8 cellular contexts compared by ENCODE assay signal in genomic region chr2:26772064-26773001, GRCh38. TPM values are rescaled to one million over a fixed set of nuclear protein-coding genes. Genes with fewer than 3 reads are reported as not detected.
A peak's percentile ranks its signal among the peaks of the same experiment; 100 is the strongest.
DNase-seq lines count a peak whose midpoint lies in the region; ATAC-seq, FAIRE-seq and TF ChIP-seq lines count a peak whose summit lies in the region.

No MANE protein-coding gene starts in this region.

- peak overlapping the region; percentile 97 for H3K27ac Mint-ChIP-seq in CD8-positive, alpha-beta T cell
- H3K27ac Mint-ChIP-seq in stimulated activated naive CD8-positive, alpha-beta T cell treated with anti-CD3 and anti-CD28 coated beads, Interleukin-15, amount 100 ng/mL, for 72 hours: peak overlapping the region in 1 of 2 donors; percentile 44

- peak; percentile 86 for ATAC-seq in CD8-positive, alpha-beta T cell
- ATAC-seq in stimulated activated naive CD8-positive, alpha-beta T cell treated with anti-CD3 and anti-CD28 coated beads, Interleukin-15, amount 100 ng/mL, for 72 hours: peak; percentile 78
- ATAC-seq in GM19463 (IDR thresholded peaks at IDR 0.05; ENCODE audit: unreplicated experiment): no peak
- no peak for ATAC-seq in HG02571 (IDR thresholded peaks at IDR 0.05; ENCODE audit: unreplicated experiment)

- peaks cover 17% of the 10 kb centered on the region for H3K36me3 ChIP-seq in CD8-positive, alpha-beta T cell (ENCODE audit: insufficient read depth, low read length)
- H3K36me3 ChIP-seq in ascending aorta: peaks cover 30 to 35% of the 10 kb centered on the region in 2 donors

- H3K4me3 ChIP-seq in CD8-positive, alpha-beta T cell (ENCODE audit: low read depth, low read length): no peak overlapping the region
- H3K4me3 ChIP-seq in ascending aorta: no peak overlapping the region

- peak overlapping the region; percentile 39 for H3K27ac ChIP-seq in CD8-positive, alpha-beta T cell (ENCODE audit: low read depth, low read length)
- peak overlapping the region; percentile 77 to 81 for H3K27ac ChIP-seq in ascending aorta

- H3K4me1 ChIP-seq in CD8-positive, alpha-beta T cell (ENCODE audit: insufficient read depth, low read length): peaks cover 32% of the 10 kb centered on the region
- H3K4me1 ChIP-seq in ascending aorta: peaks cover 19 to 30% of the 10 kb centered on the region in 2 donors

- no peak for FAIRE-seq in urothelium cell line (lab: Jason Lieb, UNC)

- peaks cover 46% of the 10 kb centered on the region for H3K36me3 Mint-ChIP-seq in CD8-positive, alpha-beta T cell

- peak; percentile 17 to 80 (median 34) for DNase-seq in CD8-positive, alpha-beta T cell
- DNase-seq in NCI-H2029 (lab: John Stamatoyannopoulos, UW): peak; percentile 83
- DNase-seq in ascending aorta (ENCODE audit: low spot score in 2 of 2): peak; percentile 81 to 94
- DNase-seq in inferior parietal cortex (ENCODE audit: extremely low spot score): peak; percentile 86
- DNase-seq in stimulated activated naive CD8-positive, alpha-beta T cell treated with anti-CD3 and anti-CD28 coated beads, Interleukin-15, amount 100 ng/mL, for 72 hours: no peak
- DNase-seq in urothelium cell line (ENCODE audit: low spot score): no peak

- no peaks in the 10 kb centered on the region for H3K9me3 ChIP-seq in CD8-positive, alpha-beta T cell (ENCODE audit: low read length)
- H3K9me3 ChIP-seq in ascending aorta: no peaks in the 10 kb centered on the region

- intact Hi-C loops in CD8-positive, alpha-beta T cell (cut with DNase I, micrococcal nuclease): no loop called here
- intact Hi-C loops in ascending aorta (cut with DNase I): no loop called here

- POLR2A ChIA-PET in CD8-positive, alpha-beta T cell (lab: Charles Lee): interaction anchor here (0.9 to 1.2 kb wide), 4 partner anchors 10 to 1099 kb away, joined by 3 to 4 read pairs (median 3); partner anchors contain the start of genes CENPA and DTNB

- CTCF ChIA-PET in CD8-positive, alpha-beta T cell (lab: Charles Lee): interaction anchor here (0.9 to 1.0 kb wide), 2 partner anchors 8 to 10 kb away, joined by 3 to 5 read pairs; no protein-coding TSS in a partner anchor

- H3K4me1 Mint-ChIP-seq in CD8-positive, alpha-beta T cell (ENCODE audit: low read depth): peaks cover 50% of the 10 kb centered on the region
- peaks cover 48% of the 10 kb centered on the region for H3K4me1 Mint-ChIP-seq in stimulated activated naive CD8-positive, alpha-beta T cell treated with anti-CD3 and anti-CD28 coated beads, Interleukin-15, amount 100 ng/mL, for 72 hours

- no peaks in the 10 kb centered on the region for H3K27me3 ChIP-seq in CD8-positive, alpha-beta T cell (ENCODE audit: insufficient read depth, low read length)
- no peaks in the 10 kb centered on the region for H3K27me3 ChIP-seq in ascending aorta

- peak overlapping the region; percentile 16 for H3K4me3 Mint-ChIP-seq in CD8-positive, alpha-beta T cell
- peak overlapping the region in 1 of 2 donors; percentile 53 for H3K4me3 Mint-ChIP-seq in stimulated activated naive CD8-positive, alpha-beta T cell treated with anti-CD3 and anti-CD28 coated beads, Interleukin-15, amount 100 ng/mL, for 72 hours

- H3K9me3 Mint-ChIP-seq in CD8-positive, alpha-beta T cell: no peaks in the 10 kb centered on the region
- H3K9me3 Mint-ChIP-seq in stimulated activated naive CD8-positive, alpha-beta T cell treated with anti-CD3 and anti-CD28 coated beads, Interleukin-15, amount 100 ng/mL, for 72 hours: no peaks in the 10 kb centered on the region

- no peaks in the 10 kb centered on the region for H3K27me3 Mint-ChIP-seq in CD8-positive, alpha-beta T cell (ENCODE audit: low read depth)
- no peaks in the 10 kb centered on the region for H3K27me3 Mint-ChIP-seq in stimulated activated naive CD8-positive, alpha-beta T cell treated with anti-CD3 and anti-CD28 coated beads, Interleukin-15, amount 100 ng/mL, for 72 hours

- TF ChIP-seq CTCF in CD8-positive, alpha-beta T cell (IDR thresholded peaks at IDR 0.05): no peak
- TF ChIP-seq CTCF in ascending aorta (IDR thresholded peaks at IDR 0.05): no peak

RNA-seq across cellular contexts. Expression of gene SLC35F6, which starts 8.2 kb away (rescaled TPM):
- total RNA-seq in CD8-positive, alpha-beta T cell: 10 to 100 TPM; 30.4 to 30.7 TPM
- 43.4 TPM for total RNA-seq in ascending aorta

RNA-seq across cellular contexts. Expression of gene CENPA, which starts 13.5 kb away (rescaled TPM):
- under 1 TPM; 0.39 to 0.62 TPM for total RNA-seq in CD8-positive, alpha-beta T cell
- not detected for total RNA-seq in ascending aorta

Comparison
In these comparisons a context has a peak if more than half of its experiments do, and no peak if none do; other contexts are left out.
1. ATAC-seq: peak in CD8-positive, alpha-beta T cell (single experiment) and stimulated activated naive CD8-positive, alpha-beta T cell treated with anti-CD3 and anti-CD28 coated beads, Interleukin-15, amount 100 ng/mL, for 72 hours (single experiment); none in GM19463 (single experiment) and HG02571 (single experiment).
2. DNase-seq: peak in CD8-positive, alpha-beta T cell (7 of 7), NCI-H2029 (single experiment), ascending aorta (2 of 2) and inferior parietal cortex (single experiment); none in stimulated activated naive CD8-positive, alpha-beta T cell treated with anti-CD3 and anti-CD28 coated beads, Interleukin-15, amount 100 ng/mL, for 72 hours (0 of 2) and urothelium cell line (single experiment).